In genomic region chr12:56688129-56688845, GRCh38 we compare ENCODE assay signal across 8 cellular contexts. TPM values are rescaled to one million over a fixed set of nuclear protein-coding genes. Genes with fewer than 3 reads are reported as not detected.
DNase-seq lines count a peak whose midpoint lies in the region; ATAC-seq lines count a peak whose summit lies in the region.

A gene with protein sequence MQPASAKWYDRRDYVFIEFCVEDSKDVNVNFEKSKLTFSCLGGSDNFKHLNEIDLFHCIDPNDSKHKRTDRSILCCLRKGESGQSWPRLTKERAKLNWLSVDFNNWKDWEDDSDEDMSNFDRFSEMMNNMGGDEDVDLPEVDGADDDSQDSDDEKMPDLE (minus strand): TSS chr12:56688284. CDS start chr12:56687999, 285 bp downstream.

- H3K27me3 Mint-ChIP-seq in activated CD4-positive, alpha-beta T cell treated with anti-CD3 and anti-CD28 coated beads, Interleukin-2, amount 10 ng/mL, durations not matched to agents 7 days and 5 days = no peaks in the 10 kb centered on the region

- peaks cover 2% of the 10 kb centered on the region; the same call in 1 of the 2 replicates for H3K36me3 ChIP-seq in BLaER1

- H3K27ac ChIP-seq in BLaER1 = peak within 1 kb of the TSS; percentile 99

- POLR2A ChIA-PET in activated CD4-positive, alpha-beta T cell treated with anti-CD3 and anti-CD28 coated beads, Interleukin-2, amount 10 ng/mL, durations not matched to agents 7 days and 5 days (lab: Charles Lee) = interaction anchor here (0.5 to 0.9 kb wide), 6 partner anchors 11 to 75 kb away, joined by 3 to 9 read pairs (median 6); partner anchors contain the start of gene NACA

- CTCF ChIA-PET in activated CD4-positive, alpha-beta T cell treated with anti-CD3 and anti-CD28 coated beads, Interleukin-2, amount 10 ng/mL, durations not matched to agents 7 days and 5 days (lab: Charles Lee) = interaction anchor here (1.0 to 1.9 kb wide), 3 partner anchors 17 to 555 kb away, joined by 3 to 6 read pairs (median 3); no protein-coding TSS in a partner anchor

- H3K36me3 Mint-ChIP-seq in activated CD4-positive, alpha-beta T cell treated with anti-CD3 and anti-CD28 coated beads, Interleukin-2, amount 10 ng/mL, durations not matched to agents 7 days and 5 days (ENCODE audit: low read depth) = peaks cover 33% of the 10 kb centered on the region

- H3K27me3 ChIP-seq in BLaER1 = no peaks in the 10 kb centered on the region

- H3K9ac ChIP-seq in BLaER1 = peak within 1 kb of the TSS; percentile 99

- no peaks in the 10 kb centered on the region for H3K9me3 Mint-ChIP-seq in activated CD4-positive, alpha-beta T cell treated with anti-CD3 and anti-CD28 coated beads, Interleukin-2, amount 10 ng/mL, durations not matched to agents 7 days and 5 days

- H3K4me1 ChIP-seq in BLaER1 = peaks cover 39% of the 10 kb centered on the region

- peaks cover 41% of the 10 kb centered on the region for H4K20me1 ChIP-seq in BLaER1

- H3K4me1 Mint-ChIP-seq in activated CD4-positive, alpha-beta T cell treated with anti-CD3 and anti-CD28 coated beads, Interleukin-2, amount 10 ng/mL, durations not matched to agents 7 days and 5 days = peaks cover 29% of the 10 kb centered on the region

- DNase-seq in NCI-H69 (lab: John Stamatoyannopoulos, UW) = peak; percentile 100
- peak; percentile 98 for DNase-seq in activated CD4-positive, alpha-beta T cell treated with anti-CD3 and anti-CD28 coated beads, Interleukin-2, amount 10 ng/mL, durations not matched to agents 7 days and 5 days
- peak; percentile 48 for DNase-seq in cortex of kidney (lab: John Stamatoyannopoulos, UW)
- peak; percentile 97 for DNase-seq in left lobe of liver (ENCODE audit: low spot score)
- peak; percentile 96 for DNase-seq in stimulated activated CD4-positive, alpha-beta T cell treated with anti-CD3 and anti-CD28 coated beads, Interleukin-2, amount 100 ng/mL, for 4 hours (ENCODE audit: low read depth)

- ATAC-seq in GM19328 (IDR thresholded peaks at IDR 0.05; ENCODE audit: unreplicated experiment) (peak; percentile 53), HG03520 (IDR thresholded peaks at IDR 0.05; ENCODE audit: unreplicated experiment) (peak; percentile 59), left lobe of liver (peak; percentile 84)

- H3K4me3 Mint-ChIP-seq in activated CD4-positive, alpha-beta T cell treated with anti-CD3 and anti-CD28 coated beads, Interleukin-2, amount 10 ng/mL, durations not matched to agents 7 days and 5 days = peak within 1 kb of the TSS; percentile 100

- H3K9me3 ChIP-seq in BLaER1 = no peaks in the 10 kb centered on the region

- H3K4me2 ChIP-seq in BLaER1 = peak within 1 kb of the TSS; percentile 94

- peak within 1 kb of the TSS; percentile 94 for H3K4me3 ChIP-seq in BLaER1

- peak within 1 kb of the TSS; percentile 100 for H3K27ac Mint-ChIP-seq in activated CD4-positive, alpha-beta T cell treated with anti-CD3 and anti-CD28 coated beads, Interleukin-2, amount 10 ng/mL, durations not matched to agents 7 days and 5 days

RNA-seq across cellular contexts. Expression of the gene that starts here (rescaled TPM):
- total RNA-seq in activated CD4-positive, alpha-beta T cell treated with anti-CD3 and anti-CD28 coated beads, Interleukin-2, amount 10 ng/mL, durations not matched to agents 7 days and 5 days = 100 to 1,000 TPM; 218 to 236 TPM
- 72.1 TPM for total RNA-seq in left lobe of liver

Comparison
In these comparisons a context has a peak if more than half of its experiments do, and no peak if none do; other contexts are left out.
1. Peak in every context shown above with its lines: DNase-seq, ATAC-seq, H3K4me3 ChIP-seq and H3K27ac ChIP-seq.
2. DNase-seq: peak in every context shown above with its lines; median percentile 100 in NCI-H69; 98 in activated CD4-positive, alpha-beta T cell treated with anti-CD3 and anti-CD28 coated beads, Interleukin-2, amount 10 ng/mL, durations not matched to agents 7 days and 5 days; 97 in left lobe of liver; 96 in stimulated activated CD4-positive, alpha-beta T cell treated with anti-CD3 and anti-CD28 coated beads, Interleukin-2, amount 100 ng/mL, for 4 hours; 48 in cortex of kidney.